ENCODE assay signal across 25 cellular contexts in the genomic region with DNA sequence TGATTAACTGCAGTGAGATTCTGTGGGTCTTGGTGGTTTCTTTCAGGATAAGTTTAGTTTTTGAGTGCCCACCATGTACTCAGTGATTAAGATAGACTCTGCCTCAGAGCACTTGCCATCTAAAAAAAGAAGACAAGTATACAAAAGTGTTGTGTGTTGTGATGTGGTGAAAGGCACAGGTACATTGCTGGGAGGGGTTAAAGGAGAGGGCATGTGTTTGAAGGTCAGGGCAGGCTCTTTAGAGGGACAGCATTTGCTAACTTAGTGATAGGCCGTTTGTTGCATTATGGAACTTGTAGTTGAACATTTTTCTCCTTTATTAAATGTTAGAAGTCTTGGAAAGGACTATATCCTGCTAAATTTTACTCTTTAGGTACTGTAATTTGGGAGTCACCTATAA. TPM values are rescaled to one million over a fixed set of nuclear protein-coding genes. Genes with fewer than 3 reads are reported as not detected.
DNase-seq lines count a peak whose midpoint lies in the region; ATAC-seq and TF ChIP-seq lines count a peak whose summit lies in the region.
"Had no signal": no experiment of that assay in that cellular context is flagged by ENCODE, and none has a peak within 500 bp of the region (broad histone marks: within the 10 kb centered on the region; RNA-seq: fewer than 3 reads in every experiment).

No MANE protein-coding gene starts in this region.

- POLR2A ChIA-PET in CD8-positive, alpha-beta memory T cell (lab: Charles Lee) = no interaction called here
- POLR2A ChIA-PET in activated naive CD8-positive, alpha-beta T cell treated with anti-CD3 and anti-CD28 coated beads, Interleukin-2, amount 10 ng/mL, durations not matched to agents 7 days and 5 days (lab: Charles Lee) = no interaction called here

- TF ChIP-seq EP300 in suprapubic skin (IDR thresholded peaks at IDR 0.05) = no peak

- no peak for DNase-seq in activated naive CD4-positive, alpha-beta T cell (lab: John Stamatoyannopoulos, UW)
- DNase-seq in CD8-positive, alpha-beta memory T cell = no peak
- no peak for DNase-seq in activated naive CD8-positive, alpha-beta T cell treated with anti-CD3 and anti-CD28 coated beads, Interleukin-2, amount 10 ng/mL, durations not matched to agents 7 days and 5 days
- DNase-seq in stimulated activated effector memory CD8-positive, alpha-beta T cell treated with anti-CD3 and anti-CD28 coated beads, Interleukin-12 subunit alpha, Interleukin-12 subunit beta, amount 100 ng/mL, for 72 hours (ENCODE audit: low spot score in 2 of 2) = no peak
- no peak for DNase-seq in HCEC 1CT
- DNase-seq in suprapubic skin (ENCODE audit: low spot score in 2 of 2) = no peak
- DNase-seq: activated CD4-positive, alpha-beta T cell treated with anti-CD3 and anti-CD28 coated beads, Interleukin-2, amount 50 U/mL, for 1 hour; BE2C; body of pancreas; COR-L47; hippocampal formation; mammary epithelial cell; MG63; NCI-H1105; NCI-H187; NCI-H82; nephron progenitor cell; stimulated activated naive CD4-positive, alpha-beta T cell treated with Interleukin-2 at 50 U/mL for 16 hours; uterus had no signal

- H3K27me3 ChIP-seq in CD8-positive, alpha-beta memory T cell (ENCODE audit: insufficient read depth, low read length, poor library complexity, severe bottlenecking) = no peaks in the 10 kb centered on the region
- H3K27me3 ChIP-seq in suprapubic skin = no peaks in the 10 kb centered on the region
- H3K27me3 ChIP-seq: BE2C, body of pancreas, MG63, SJSA1, uterus had no signal

- peak overlapping the region; percentile 26 for H3K27ac Mint-ChIP-seq in activated naive CD4-positive, alpha-beta T cell treated with anti-CD3 and anti-CD28 coated beads, Interleukin-2, amount 50 U/mL, for 24 hours
- H3K27ac Mint-ChIP-seq in CD8-positive, alpha-beta memory T cell = peak overlapping the region in 5 of 8 donors; percentile 11 to 58 (median 45)
- H3K27ac Mint-ChIP-seq in activated naive CD8-positive, alpha-beta T cell treated with anti-CD3 and anti-CD28 coated beads, Interleukin-2, amount 10 ng/mL, durations not matched to agents 7 days and 5 days = peak overlapping the region; percentile 65
- peak overlapping the region; percentile 59 for H3K27ac Mint-ChIP-seq in stimulated activated effector memory CD8-positive, alpha-beta T cell treated with anti-CD3 and anti-CD28 coated beads, Interleukin-12 subunit alpha, Interleukin-12 subunit beta, amount 100 ng/mL, for 72 hours
- H3K27ac Mint-ChIP-seq: activated T-helper 17 cell treated with anti-CD3 and anti-CD28 coated beads, Interleukin-2, amount 50 U/mL, for 72 hours; WTC11 had no signal

- TF ChIP-seq CTCF in suprapubic skin (IDR thresholded peaks at IDR 0.05) = no peak

- no peaks in the 10 kb centered on the region for H3K9me3 ChIP-seq in CD8-positive, alpha-beta memory T cell (ENCODE audit: low read length)
- no peaks in the 10 kb centered on the region for H3K9me3 ChIP-seq in suprapubic skin
- H3K9me3 ChIP-seq: BE2C, body of pancreas, MG63, SJSA1, uterus had no signal

- H3K27ac ChIP-seq in CD8-positive, alpha-beta memory T cell (ENCODE audit: low read depth, low read length) = no peak overlapping the region
- H3K27ac ChIP-seq in suprapubic skin = no peak overlapping the region
- H3K27ac ChIP-seq: body of pancreas, KMS-11, SJSA1, uterus had no signal

- CTCF ChIA-PET in CD8-positive, alpha-beta memory T cell (lab: Charles Lee) = no interaction called here

- peaks cover 14% of the 10 kb centered on the region for H3K36me3 Mint-ChIP-seq in activated naive CD4-positive, alpha-beta T cell treated with anti-CD3 and anti-CD28 coated beads, Interleukin-2, amount 50 U/mL, for 24 hours
- peaks cover 3 to 90% (median 21%) of the 10 kb centered on the region in 3 donors for H3K36me3 Mint-ChIP-seq in CD8-positive, alpha-beta memory T cell
- peaks cover 36% of the 10 kb centered on the region for H3K36me3 Mint-ChIP-seq in activated naive CD8-positive, alpha-beta T cell treated with anti-CD3 and anti-CD28 coated beads, Interleukin-2, amount 10 ng/mL, durations not matched to agents 7 days and 5 days
- H3K36me3 Mint-ChIP-seq in stimulated activated effector memory CD8-positive, alpha-beta T cell treated with anti-CD3 and anti-CD28 coated beads, Interleukin-12 subunit alpha, Interleukin-12 subunit beta, amount 100 ng/mL, for 72 hours = peaks cover 100% of the 10 kb centered on the region

- H3K36me3 ChIP-seq in CD8-positive, alpha-beta memory T cell (ENCODE audit: insufficient read depth, low read length) = peaks cover 72% of the 10 kb centered on the region
- peaks cover 81% of the 10 kb centered on the region for H3K36me3 ChIP-seq in suprapubic skin
- H3K36me3 ChIP-seq: uterus had no signal

- H3K4me1 ChIP-seq in CD8-positive, alpha-beta memory T cell (ENCODE audit: insufficient read depth, low read length) = no peaks in the 10 kb centered on the region
- H3K4me1 ChIP-seq in suprapubic skin = peaks cover 10% of the 10 kb centered on the region
- H3K4me1 ChIP-seq: BE2C, body of pancreas, uterus had no signal

- ATAC-seq in activated naive CD8-positive, alpha-beta T cell treated with anti-CD3 and anti-CD28 coated beads, Interleukin-2, amount 10 ng/mL, durations not matched to agents 7 days and 5 days (ENCODE audit: low read depth) = no peak
- no peak for ATAC-seq in stimulated activated effector memory CD8-positive, alpha-beta T cell treated with anti-CD3 and anti-CD28 coated beads, Interleukin-12 subunit alpha, Interleukin-12 subunit beta, amount 100 ng/mL, for 72 hours
- ATAC-seq: activated T-helper 17 cell treated with anti-CD3 and anti-CD28 coated beads, Interleukin-2, amount 50 U/mL, for 72 hours; body of pancreas; GM12878; WTC11 had no signal

- peaks cover 20% of the 10 kb centered on the region for H3K4me1 Mint-ChIP-seq in activated naive CD4-positive, alpha-beta T cell treated with anti-CD3 and anti-CD28 coated beads, Interleukin-2, amount 50 U/mL, for 24 hours
- peaks cover 16 to 36% (median 17%) of the 10 kb centered on the region in 3 donors for H3K4me1 Mint-ChIP-seq in CD8-positive, alpha-beta memory T cell
- H3K4me1 Mint-ChIP-seq in activated naive CD8-positive, alpha-beta T cell treated with anti-CD3 and anti-CD28 coated beads, Interleukin-2, amount 10 ng/mL, durations not matched to agents 7 days and 5 days = peaks cover 20% of the 10 kb centered on the region
- H3K4me1 Mint-ChIP-seq in stimulated activated effector memory CD8-positive, alpha-beta T cell treated with anti-CD3 and anti-CD28 coated beads, Interleukin-12 subunit alpha, Interleukin-12 subunit beta, amount 100 ng/mL, for 72 hours = peaks cover 24% of the 10 kb centered on the region
- H3K4me1 Mint-ChIP-seq: nephron progenitor cell had no signal

- no peak overlapping the region for H3K4me3 Mint-ChIP-seq in activated naive CD4-positive, alpha-beta T cell treated with anti-CD3 and anti-CD28 coated beads, Interleukin-2, amount 50 U/mL, for 24 hours
- H3K4me3 Mint-ChIP-seq in CD8-positive, alpha-beta memory T cell = no peak overlapping the region
- no peak overlapping the region for H3K4me3 Mint-ChIP-seq in activated naive CD8-positive, alpha-beta T cell treated with anti-CD3 and anti-CD28 coated beads, Interleukin-2, amount 10 ng/mL, durations not matched to agents 7 days and 5 days
- no peak overlapping the region for H3K4me3 Mint-ChIP-seq in stimulated activated effector memory CD8-positive, alpha-beta T cell treated with anti-CD3 and anti-CD28 coated beads, Interleukin-12 subunit alpha, Interleukin-12 subunit beta, amount 100 ng/mL, for 72 hours
- H3K4me3 Mint-ChIP-seq: activated T-helper 17 cell treated with anti-CD3 and anti-CD28 coated beads, Interleukin-2, amount 50 U/mL, for 72 hours; nephron progenitor cell; WTC11 had no signal

- H3K4me3 ChIP-seq in CD8-positive, alpha-beta memory T cell (ENCODE audit: low read length) = no peak overlapping the region
- no peak overlapping the region for H3K4me3 ChIP-seq in suprapubic skin
- H3K4me3 ChIP-seq: body of pancreas, GM12878, MG63, SJSA1, uterus had no signal

- H3K27me3 Mint-ChIP-seq in activated naive CD4-positive, alpha-beta T cell treated with anti-CD3 and anti-CD28 coated beads, Interleukin-2, amount 50 U/mL, for 24 hours = no peaks in the 10 kb centered on the region
- H3K27me3 Mint-ChIP-seq in CD8-positive, alpha-beta memory T cell = no peaks in the 10 kb centered on the region
- no peaks in the 10 kb centered on the region for H3K27me3 Mint-ChIP-seq in activated naive CD8-positive, alpha-beta T cell treated with anti-CD3 and anti-CD28 coated beads, Interleukin-2, amount 10 ng/mL, durations not matched to agents 7 days and 5 days
- H3K27me3 Mint-ChIP-seq: activated T-helper 17 cell treated with anti-CD3 and anti-CD28 coated beads, Interleukin-2, amount 50 U/mL, for 72 hours had no signal

- H3K9me3 Mint-ChIP-seq in activated naive CD4-positive, alpha-beta T cell treated with anti-CD3 and anti-CD28 coated beads, Interleukin-2, amount 50 U/mL, for 24 hours = no peaks in the 10 kb centered on the region
- H3K9me3 Mint-ChIP-seq in CD8-positive, alpha-beta memory T cell = no peaks in the 10 kb centered on the region
- no peaks in the 10 kb centered on the region for H3K9me3 Mint-ChIP-seq in activated naive CD8-positive, alpha-beta T cell treated with anti-CD3 and anti-CD28 coated beads, Interleukin-2, amount 10 ng/mL, durations not matched to agents 7 days and 5 days
- no peaks in the 10 kb centered on the region for H3K9me3 Mint-ChIP-seq in stimulated activated effector memory CD8-positive, alpha-beta T cell treated with anti-CD3 and anti-CD28 coated beads, Interleukin-12 subunit alpha, Interleukin-12 subunit beta, amount 100 ng/mL, for 72 hours
- H3K9me3 Mint-ChIP-seq: activated T-helper 17 cell treated with anti-CD3 and anti-CD28 coated beads, Interleukin-2, amount 50 U/mL, for 72 hours; nephron progenitor cell; WTC11 had no signal

- WGBS in suprapubic skin = 93% methylated on average over 1 of the region's 1 CpG

- TF ChIP-seq POLR2A in suprapubic skin (IDR thresholded peaks at IDR 0.05) = no peak

RNA-seq across cellular contexts. Expression of a gene that starts 26.5 kb away (rescaled TPM):
- 100 to 1,000 TPM; 605 to 642 TPM for total RNA-seq in CD8-positive, alpha-beta memory T cell
- polyA plus RNA-seq in CD8-positive, alpha-beta memory T cell = 134 TPM
- total RNA-seq in activated naive CD8-positive, alpha-beta T cell treated with anti-CD3 and anti-CD28 coated beads, Interleukin-2, amount 10 ng/mL, durations not matched to agents 7 days and 5 days = 100 to 1,000 TPM; 303 to 331 TPM
- total RNA-seq in suprapubic skin = 100 to 1,000 TPM; 122 to 280 (median 174) TPM

RNA-seq across cellular contexts. Expression of a gene that starts 26.7 kb away (rescaled TPM):
- total RNA-seq in CD8-positive, alpha-beta memory T cell = 10 to 100 TPM; 50.7 to 51.9 TPM
- 48.9 TPM for polyA plus RNA-seq in CD8-positive, alpha-beta memory T cell
- 10 to 100 TPM; 73.8 to 75.3 TPM for total RNA-seq in activated naive CD8-positive, alpha-beta T cell treated with anti-CD3 and anti-CD28 coated beads, Interleukin-2, amount 10 ng/mL, durations not matched to agents 7 days and 5 days
- total RNA-seq in suprapubic skin = 10 to 100 TPM; 35.0 to 59.9 (median 48.2) TPM
